Comparison of ENCODE assay signal across 27 cellular contexts in the genomic region with DNA sequence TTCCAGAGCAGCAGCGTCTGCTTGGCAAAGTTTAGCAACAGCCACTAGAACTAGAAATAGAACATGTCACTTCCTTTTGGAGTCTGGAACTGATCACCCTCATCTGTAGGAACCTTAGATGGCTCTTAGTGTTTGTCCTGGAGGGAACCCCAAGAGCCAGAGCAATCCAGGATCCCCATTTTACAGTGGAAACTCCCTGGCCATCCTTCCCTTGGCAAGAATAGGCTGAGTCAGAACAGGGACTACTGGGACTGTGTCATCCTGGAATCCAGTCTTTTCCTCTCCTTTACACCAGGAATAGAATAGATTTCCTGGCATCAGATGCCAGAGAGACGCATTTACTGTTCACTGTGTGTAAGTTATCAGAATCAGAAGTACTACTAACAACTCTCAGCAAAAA. TPM values are rescaled to one million over a fixed set of nuclear protein-coding genes. Genes with fewer than 3 reads are reported as not detected.
A peak's percentile ranks its signal among the peaks of the same experiment; 100 is the strongest.
DNase-seq lines count a peak whose midpoint lies in the region; ATAC-seq, FAIRE-seq and TF ChIP-seq lines count a peak whose summit lies in the region.
"Had no signal": no experiment of that assay in that cellular context is flagged by ENCODE, and none has a peak within 500 bp of the region (broad histone marks: within the 10 kb centered on the region; RNA-seq: fewer than 3 reads in every experiment).

No MANE protein-coding gene starts in this region.

- H3K36me3 ChIP-seq in IMR-90 (ENCODE audit: control insufficient read depth, insufficient read depth, low read length) = peaks cover 9% of the 10 kb centered on the region
- H3K36me3 ChIP-seq in keratinocyte (ENCODE audit: control insufficient read depth in 2 of 2, extremely low read depth in 1 of 2, insufficient read depth in 2 of 2, low read length in 2 of 2) = peaks cover 0 to 6% of the 10 kb centered on the region in 2 experiments
- H3K36me3 ChIP-seq: prostate gland had no signal

- intact Hi-C loops in IMR-90 (cut with micrococcal nuclease) = no loop called here

- no peak overlapping the region for H4K5ac ChIP-seq in IMR-90 (ENCODE audit: low read depth, low read length)

- CTCF ChIA-PET in IMR-90 (lab: Yijun Ruan, JAX) = no interaction called here

- in situ Hi-C loops in IMR-90 (cut with MboI; ENCODE audit: low sequenced_read_pairs) = no loop called here

- no peak overlapping the region for H3K23ac ChIP-seq in IMR-90 (ENCODE audit: low read depth, low read length)

- dilution Hi-C loops in IMR-90 (cut with HindIII; ENCODE audit: low sequenced_read_pairs, unreplicated experiment) = no loop called here
- dilution Hi-C loops in keratinocyte (cut with MboI; ENCODE audit: extremely low pct_ligation_motif_present, low sequenced_read_pairs) = no loop called here

- H2AK9ac ChIP-seq in IMR-90 (replicated peaks; ENCODE audit: low read depth, low read length, poor library complexity) = no peak overlapping the region

- no CpG with 5 or more reads among the region's 2 CpGs for WGBS in IMR-90 (ENCODE audit: extremely low coverage in 2 of 2, insufficient read length in 1 of 2), 2 experiments

- H3K9ac ChIP-seq in IMR-90 (ENCODE audit: low read depth, low read length) (no peak overlapping the region), keratinocyte (ENCODE audit: control insufficient read depth, extremely low read depth, insufficient read depth, low read length) (no peak overlapping the region)

- H3K18ac ChIP-seq in IMR-90 (ENCODE audit: low read depth, low read length) = no peak overlapping the region

- H3K4me2 ChIP-seq in IMR-90 (ENCODE audit: low read depth, low read length) (no peak overlapping the region), keratinocyte (ENCODE audit: control insufficient read depth, extremely low read depth, insufficient read depth, low read depth, low read length) (no peak overlapping the region)

- no peak overlapping the region for H4K8ac ChIP-seq in IMR-90 (ENCODE audit: low read depth in 2 of 2, low read length in 2 of 2)

- peak; percentile 40 for DNase-seq in A172 (ENCODE audit: low spot score)
- peak; percentile 33 for DNase-seq in IMR-90
- DNase-seq in fibroblast of peridontal ligament (ENCODE audit: extremely low read depth) = peak; percentile 23
- DNase-seq in keratinocyte (ENCODE audit: low read depth, low spot score) = no peak
- no peak for DNase-seq in erythroblast (lab: John Stamatoyannopoulos, UW)
- DNase-seq in germinal center (ENCODE audit: low spot score) = no peak
- DNase-seq: activated CD4-positive, alpha-beta T cell treated with anti-CD3 and anti-CD28 coated beads, Interleukin-2, amount 50 U/mL, for 48 hours; activated naive CD4-positive, alpha-beta T cell treated with anti-CD3 and anti-CD28 coated beads, Interleukin-2, amount 50 U/mL, for 16 hours; activated T-cell treated with anti-CD3 and anti-CD28 coated beads for 4 hours; CD4-positive, CD25-positive, alpha-beta regulatory T cell; DMS79 treated with DMSO at 0.1 percent for 48 hours; head of caudate nucleus; KG1; mesendoderm; NCI-H2029 treated with DMSO at 0.1 percent for 48 hours; stimulated activated CD4-positive, alpha-beta T cell treated with anti-CD3 and anti-CD28 coated beads, Interleukin-15, amount 100 ng/mL, for 24 hours; stimulated activated naive CD4-positive, alpha-beta T cell had no signal

- FAIRE-seq in keratinocyte (lab: Jason Lieb, UNC) = peak; percentile 73
- FAIRE-seq: A204.1, GM18507, H1 had no signal

- H3K56ac ChIP-seq in IMR-90 (ENCODE audit: extremely low read depth, insufficient read depth, low read length) = no peak overlapping the region

- no peak overlapping the region for H2BK20ac ChIP-seq in IMR-90 (ENCODE audit: low read depth, low read length)

- H2AFZ ChIP-seq in IMR-90 (replicated peaks; ENCODE audit: low read length, poor library complexity) (no peak overlapping the region), keratinocyte (ENCODE audit: control insufficient read depth, low read length) (no peak overlapping the region)

- peaks cover 58% of the 10 kb centered on the region for H3K36me3 Mint-ChIP-seq in stimulated activated memory B cell treated with anti-CD40 and anti-IgM and Interleukin-4, amounts not matched to agents 10 μg/mL and 1 μg/mL and 100 μg/mL, for 72 hours

- H3K27ac Mint-ChIP-seq in stimulated activated memory B cell treated with anti-CD40 and anti-IgM and Interleukin-4, amounts not matched to agents 10 μg/mL and 1 μg/mL and 100 μg/mL, for 72 hours = no peak overlapping the region
- H3K27ac Mint-ChIP-seq: CD4-positive, CD25-positive, alpha-beta regulatory T cell; nephron had no signal

- H3K27me3 Mint-ChIP-seq in stimulated activated memory B cell treated with anti-CD40 and anti-IgM and Interleukin-4, amounts not matched to agents 10 μg/mL and 1 μg/mL and 100 μg/mL, for 72 hours = no peaks in the 10 kb centered on the region
- H3K27me3 Mint-ChIP-seq: CD4-positive, CD25-positive, alpha-beta regulatory T cell had no signal

- H4K91ac ChIP-seq in IMR-90 (ENCODE audit: insufficient read depth, low read depth, low read length) = no peak overlapping the region

- H3K9me3 ChIP-seq in IMR-90 (ENCODE audit: control insufficient read depth, insufficient read depth, low read length) (no peaks in the 10 kb centered on the region), keratinocyte (ENCODE audit: control insufficient read depth, low read depth, low read length) (no peaks in the 10 kb centered on the region)
- H3K9me3 ChIP-seq: prostate gland, tibial nerve had no signal

- H2BK5ac ChIP-seq in IMR-90 (ENCODE audit: low read depth, low read length, poor library complexity, severe bottlenecking) = no peak overlapping the region

- no peaks in the 10 kb centered on the region for H3K79me2 ChIP-seq in keratinocyte (ENCODE audit: control insufficient read depth, insufficient read depth, low read length)

- no peak overlapping the region for H2BK120ac ChIP-seq in IMR-90 (ENCODE audit: low read depth, low read length)

- H3K4me1 Mint-ChIP-seq in stimulated activated memory B cell treated with anti-CD40 and anti-IgM and Interleukin-4, amounts not matched to agents 10 μg/mL and 1 μg/mL and 100 μg/mL, for 72 hours = peaks cover 7% of the 10 kb centered on the region
- H3K4me1 Mint-ChIP-seq: nephron had no signal

- no peak overlapping the region for H2AK5ac ChIP-seq in IMR-90 (ENCODE audit: low read depth, low read length)

- H3K4me1 ChIP-seq in IMR-90 (ENCODE audit: control insufficient read depth, insufficient read depth, low read length) (peaks cover 3% of the 10 kb centered on the region), keratinocyte (ENCODE audit: control insufficient read depth, extremely low read depth, insufficient read depth, low read length) (peaks cover 9% of the 10 kb centered on the region)
- H3K4me1 ChIP-seq: prostate gland, tibial nerve had no signal

- BruUV-seq in IMR-90 (replicated peaks; lab: Mats Ljungman, UMichigan) = no TSS peak

- no peak for TF ChIP-seq CTCF in IMR-90 (conservative IDR thresholded peaks at IDR 0.05; ENCODE audit: low read depth, low read length)
- no peak for TF ChIP-seq CTCF in keratinocyte (optimal IDR thresholded peaks at IDR 0.05 in 1 of 3, IDR thresholded peaks at IDR 0.05 in 1 of 3, conservative IDR thresholded peaks at IDR 0.05 in 1 of 3; ENCODE audit: extremely low read depth in 1 of 3, insufficient read depth in 2 of 3, low read length in 3 of 3)

- no peaks in the 10 kb centered on the region for H4K20me1 ChIP-seq in IMR-90 (ENCODE audit: insufficient read depth, low read length)
- no peaks in the 10 kb centered on the region for H4K20me1 ChIP-seq in keratinocyte (ENCODE audit: control insufficient read depth, extremely low read depth, insufficient read depth, low read length)

- peaks cover 6% of the 10 kb centered on the region; the same call in 1 of the 2 replicates for H3K9me1 ChIP-seq in IMR-90 (ENCODE audit: insufficient read depth, low read length)
- no peaks in the 10 kb centered on the region for H3K9me1 ChIP-seq in keratinocyte (ENCODE audit: control insufficient read depth, extremely low read depth, insufficient read depth, low read length)

- H3K9me3 Mint-ChIP-seq in stimulated activated memory B cell treated with anti-CD40 and anti-IgM and Interleukin-4, amounts not matched to agents 10 μg/mL and 1 μg/mL and 100 μg/mL, for 72 hours = no peaks in the 10 kb centered on the region
- H3K9me3 Mint-ChIP-seq: CD4-positive, CD25-positive, alpha-beta regulatory T cell; nephron had no signal

- H3K4ac ChIP-seq in IMR-90 (ENCODE audit: low read depth, low read length) = no peak overlapping the region

- H3K27ac ChIP-seq in IMR-90 (ENCODE audit: insufficient read depth, low read length) (no peak overlapping the region), keratinocyte (ENCODE audit: control insufficient read depth, insufficient read depth, low read length) (no peak overlapping the region)
- H3K27ac ChIP-seq: coronary artery, HL-60, prostate gland, tibial nerve had no signal

- H3K4me3 ChIP-seq in IMR-90 (ENCODE audit: insufficient read depth, low read depth, low read length) (no peak overlapping the region), keratinocyte (ENCODE audit: control insufficient read depth in 2 of 3, extremely low read depth in 1 of 3, insufficient read depth in 2 of 3, low read depth in 1 of 3, low read length in 3 of 3) (no peak overlapping the region)
- H3K4me3 ChIP-seq: coronary artery, prostate gland, tibial nerve had no signal

- ATAC-seq in IMR-90 (ENCODE audit: low read depth) (peak; percentile 42; the same call in 1 of the 2 replicates), HG03439 (IDR thresholded peaks at IDR 0.05; ENCODE audit: unreplicated experiment) (no peak)
- ATAC-seq in stimulated activated memory B cell treated with anti-CD40 and anti-IgM and Interleukin-4, amounts not matched to agents 10 μg/mL and 1 μg/mL and 100 μg/mL, for 72 hours = no peak

- TF ChIP-seq POLR2A in IMR-90 (IDR thresholded peaks at IDR 0.05; ENCODE audit: low read depth, low read length) (no peak), erythroblast (IDR thresholded peaks at IDR 0.05; ENCODE audit: low read length) (no peak)

- H3K27me3 ChIP-seq in IMR-90 (ENCODE audit: control insufficient read depth, insufficient read depth, low read length) (no peaks in the 10 kb centered on the region), keratinocyte (ENCODE audit: control insufficient read depth, extremely low read depth, insufficient read depth, low read length) (no peaks in the 10 kb centered on the region)
- H3K27me3 ChIP-seq: tibial nerve had no signal

- TF ChIP-seq RAD21 in IMR-90 (IDR thresholded peaks at IDR 0.05; ENCODE audit: low read length) = no peak

- no peak overlapping the region for H3K4me3 Mint-ChIP-seq in stimulated activated memory B cell treated with anti-CD40 and anti-IgM and Interleukin-4, amounts not matched to agents 10 μg/mL and 1 μg/mL and 100 μg/mL, for 72 hours
- H3K4me3 Mint-ChIP-seq: CD4-positive, CD25-positive, alpha-beta regulatory T cell; nephron had no signal

- H3K79me1 ChIP-seq in IMR-90 (ENCODE audit: low read depth in 1 of 2, low read length in 2 of 2) = peaks cover 0 to 5% of the 10 kb centered on the region in 2 experiments; a peak in 1 of 4 replicates

- H2BK15ac ChIP-seq in IMR-90 (ENCODE audit: low read depth, low read length) = no peak overlapping the region

- POLR2A ChIA-PET in IMR-90 (lab: Charles Lee; ENCODE audit: unreplicated experiment) = no interaction called here

- no peak overlapping the region for H3K14ac ChIP-seq in IMR-90 (replicated peaks; ENCODE audit: low read depth, low read length)

RNA-seq across cellular contexts. Expression of gene GRHL1, which starts 33.2 kb away (rescaled TPM):
- 0.57 and 3.8 TPM in 2 replicates for total RNA-seq in A172 (2014; rRNA removed; shearing (Covaris generic))
- total RNA-seq in IMR-90 (2012; rRNA removed) = 0.18 and 0.56 TPM in 2 replicates
- polyA plus RNA-seq in IMR-90 (2012; rRNA removed) (0.21 and 0.26 TPM in 2 replicates), keratinocyte (2.6 to 15.1 TPM (median 7.8 TPM) in 3 replicates)
- 0.03 and 0.04 TPM in 2 replicates for polyA plus RNA-seq in IMR-90 (2012; cell fraction: cytosol; rRNA removed)
- 0.29 and 1.5 TPM in 2 replicates for polyA plus RNA-seq in IMR-90 (2012; cell fraction: nucleus; rRNA removed; ENCODE audit: low replicate concordance)
- 49.7 TPM for polyA plus RNA-seq in keratinocyte (2011; ENCODE audit: low read depth)
- polyA plus RNA-seq in keratinocyte (2011; cell fraction: cytosol; rRNA removed) = 2.1 and 5.7 TPM in 2 replicates
- 12.8 and 15.7 TPM in 2 replicates for polyA plus RNA-seq in keratinocyte (2011; cell fraction: nucleus; rRNA removed)
- polyA plus RNA-seq in keratinocyte (2012; ENCODE audit: low replicate concordance) = 1.8 and 56.4 TPM in 2 replicates
- polyA minus RNA-seq in keratinocyte = 9.2 to 23.4 TPM (median 16.0 TPM) in 3 replicates
- polyA minus RNA-seq in keratinocyte (2011; cell fraction: cytosol; rRNA and poly(A)+ RNA removed) = 1.3 TPM
- 11.9 TPM in 2 replicates for polyA minus RNA-seq in keratinocyte (2011; cell fraction: nucleus; rRNA and poly(A)+ RNA removed)

Comparison
In these comparisons a context has a peak if more than half of its experiments do, and no peak if none do; other contexts are left out.
1. DNase-seq: peak in A172 (single experiment), IMR-90 (single experiment) and fibroblast of peridontal ligament (single experiment); none in keratinocyte (single experiment), erythroblast (0 of 2) and germinal center (single experiment).